Comparison of ENCODE assay signal across 17 cellular contexts in the genomic region with DNA sequence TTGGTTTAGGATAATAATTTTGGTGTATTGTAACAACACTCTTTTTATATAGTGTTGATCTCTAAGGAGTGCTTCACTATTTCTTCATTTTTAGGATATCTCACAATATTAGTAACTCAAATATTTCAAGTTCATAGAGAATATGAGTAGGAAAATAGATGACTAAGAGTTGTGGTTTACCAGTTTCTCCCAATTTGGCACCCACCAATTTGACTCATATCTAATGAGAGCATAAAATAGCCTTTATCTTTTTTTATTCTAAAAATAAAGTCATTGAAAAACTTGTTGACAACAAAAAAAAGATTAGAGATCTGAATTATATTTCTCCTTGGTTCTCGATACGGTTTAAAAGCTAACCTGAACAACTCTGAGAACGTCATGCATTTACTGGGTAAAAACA.
DNase-seq lines count a peak whose midpoint lies in the region; ATAC-seq and TF ChIP-seq lines count a peak whose summit lies in the region.
"Had no signal": no experiment of that assay in that cellular context is flagged by ENCODE, and none has a peak within 500 bp of the region (broad histone marks: within the 10 kb centered on the region; RNA-seq: fewer than 3 reads in every experiment).

No MANE protein-coding gene starts in this region.

- H3K27ac ChIP-seq in breast epithelium, result no peak overlapping the region
- H3K27ac ChIP-seq: A549, heart right ventricle, psoas muscle had no signal

- H3K4me1 ChIP-seq in breast epithelium (no peaks in the 10 kb centered on the region), adipocyte (ENCODE audit: control insufficient read depth, insufficient read depth, low read length) (peaks cover 26% of the 10 kb centered on the region)
- H3K4me1 ChIP-seq: Caco-2, psoas muscle had no signal

- no peaks in the 10 kb centered on the region for H3K27me3 Mint-ChIP-seq in MCF 10A (ENCODE audit: insufficient read depth, unreplicated experiment)

- CTCF ChIA-PET in MCF 10A (lab: Yijun Ruan, JAX), result interaction anchor here (0.6 kb wide), 1 partner anchor 959 kb away, joined by 3 read pairs; no protein-coding TSS in a partner anchor

- no peaks in the 10 kb centered on the region for H3K9me3 ChIP-seq in breast epithelium
- H3K9me3 ChIP-seq in adipocyte (ENCODE audit: control insufficient read depth, low read length), result no peaks in the 10 kb centered on the region
- H3K9me3 ChIP-seq: A549, Caco-2, psoas muscle had no signal

- no peak for ATAC-seq in HG03095 (IDR thresholded peaks at IDR 0.05; ENCODE audit: unreplicated experiment)
- ATAC-seq: A549, heart right ventricle, psoas muscle, WTC11 had no signal

- no peak overlapping the region for H3K9ac ChIP-seq in adipocyte (ENCODE audit: low read length)

- no peaks in the 10 kb centered on the region for H3K36me3 Mint-ChIP-seq in MCF 10A (ENCODE audit: insufficient read depth, unreplicated experiment)

- TF ChIP-seq CTCF in MCF 10A (IDR thresholded peaks at IDR 0.05; ENCODE audit: unreplicated experiment) (no peak), breast epithelium (IDR thresholded peaks at IDR 0.05) (no peak), fibroblast of the aortic adventitia (IDR thresholded peaks at IDR 0.05; ENCODE audit: insufficient read depth, low read length) (no peak)

- no TSS peak for BruUV-seq in MCF 10A (replicated peaks; lab: Mats Ljungman, UMichigan)

- H3K4me3 Mint-ChIP-seq in MCF 10A (ENCODE audit: unreplicated experiment), result no peak overlapping the region
- H3K4me3 Mint-ChIP-seq: WTC11 had no signal

- H3K27ac Mint-ChIP-seq in MCF 10A (ENCODE audit: low read depth, unreplicated experiment), result no peak overlapping the region
- H3K27ac Mint-ChIP-seq: WTC11 had no signal

- POLR2A ChIA-PET in MCF 10A (lab: Yijun Ruan, JAX), result interaction anchor here (0.6 to 1.3 kb wide), 3 partner anchors 12 to 17 kb away, joined by 3 to 4 read pairs (median 3); no protein-coding TSS in a partner anchor

- no peaks in the 10 kb centered on the region for H3K36me3 ChIP-seq in breast epithelium
- no peaks in the 10 kb centered on the region for H3K36me3 ChIP-seq in adipocyte (ENCODE audit: control insufficient read depth, insufficient read depth, low read length, severe bottlenecking)
- H3K36me3 ChIP-seq: heart right ventricle had no signal

- intact Hi-C loops in MCF 10A (cut with micrococcal nuclease) (no loop called here), breast epithelium (cut with DNase I; ENCODE audit: low total_unique reads) (no loop called here)

- H3K27me3 ChIP-seq in breast epithelium, result no peaks in the 10 kb centered on the region
- no peaks in the 10 kb centered on the region for H3K27me3 ChIP-seq in adipocyte (replicated peaks; ENCODE audit: control insufficient read depth, insufficient read depth, low read length)
- H3K27me3 ChIP-seq: heart right ventricle had no signal

- no peaks in the 10 kb centered on the region for H3K4me1 Mint-ChIP-seq in MCF 10A (ENCODE audit: insufficient read depth, unreplicated experiment)
- H3K4me1 Mint-ChIP-seq: WTC11 had no signal

- H3K9me3 Mint-ChIP-seq in MCF 10A (ENCODE audit: unreplicated experiment), result no peaks in the 10 kb centered on the region

- no peak for TF ChIP-seq POLR2A in breast epithelium (IDR thresholded peaks at IDR 0.05)

- H3K4me3 ChIP-seq in breast epithelium (no peak overlapping the region), adipocyte (ENCODE audit: low read length) (peak overlapping the region; percentile 65), fibroblast of the aortic adventitia (ENCODE audit: low read depth, low read length) (no peak overlapping the region)
- H3K4me3 ChIP-seq: A549, heart right ventricle, psoas muscle had no signal

- peak; percentile 68 for DNase-seq in MCF 10A (ENCODE audit: unreplicated experiment)
- DNase-seq in breast epithelium (ENCODE audit: low spot score in 2 of 2), result no peak
- peak; percentile 47 for DNase-seq in adipocyte (ENCODE audit: low read depth)
- peak; percentile 79 for DNase-seq in fibroblast of the aortic adventitia (ENCODE audit: low read depth)
- no peak for DNase-seq in ureter (ENCODE audit: low spot score)
- no peak for DNase-seq in middle frontal gyrus (ENCODE audit: extremely low spot score, low spot score)
- DNase-seq in cortex of kidney (lab: John Stamatoyannopoulos, UW), result no peak
- DNase-seq: activated effector memory CD4-positive, alpha-beta T cell treated with anti-CD3 and anti-CD28 coated beads, Interleukin-2, amount 50 U/mL, for 16 hours; Caco-2; heart right ventricle; psoas muscle; stimulated activated CD4-positive, alpha-beta T cell treated with anti-CD3 and anti-CD28 coated beads, Interleukin-2, amount 100 ng/mL, for 24 hours; SW 1271; trophoblast cell had no signal

Comparison
In these comparisons a context has a peak if more than half of its experiments do, and no peak if none do; other contexts are left out.
1. DNase-seq: peak in MCF 10A (single experiment), adipocyte (single experiment) and fibroblast of the aortic adventitia (single experiment); none in breast epithelium (0 of 2), ureter (single experiment), middle frontal gyrus (single experiment) and cortex of kidney (single experiment).